In the genomic region with DNA sequence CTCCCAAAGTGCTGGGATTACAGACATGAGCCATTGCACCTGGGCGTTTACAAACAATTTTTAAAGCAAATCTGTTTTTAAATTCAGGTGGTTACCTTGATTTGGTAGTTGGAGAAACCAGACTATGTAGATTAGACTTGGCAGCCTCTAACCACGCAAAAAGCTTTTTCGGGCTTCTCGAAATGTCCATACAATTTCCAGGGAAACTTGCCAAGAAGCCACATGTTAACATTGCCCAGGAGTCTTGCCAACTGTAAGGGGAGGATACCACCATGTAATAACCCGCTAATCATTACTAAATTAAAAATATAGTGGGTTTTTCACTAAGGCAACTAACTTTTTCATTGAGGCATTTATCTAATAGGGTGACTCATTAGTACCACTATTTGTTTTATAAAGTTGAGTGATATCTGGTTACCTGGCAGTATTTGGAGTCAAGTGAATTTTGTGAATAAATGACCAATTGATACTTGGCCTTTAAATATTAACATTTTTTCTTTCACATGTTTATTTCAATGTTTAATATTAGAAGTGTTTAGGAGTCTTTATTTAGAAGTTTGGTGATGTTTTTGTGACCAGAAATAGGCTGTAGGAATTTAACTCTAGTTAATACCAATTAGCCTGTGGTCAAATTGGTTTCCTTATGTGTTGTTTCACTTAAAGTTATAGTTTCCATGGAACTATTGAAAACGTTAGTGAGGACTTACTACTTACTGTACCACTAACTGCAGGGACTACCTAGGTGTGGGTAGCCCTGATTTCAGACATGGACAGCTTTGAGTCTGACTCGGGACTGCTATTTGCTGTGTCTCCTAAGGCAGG, we compare ENCODE assay signal across 18 cellular contexts.
"Had no signal": no experiment of that assay in that cellular context is flagged by ENCODE, and none has a peak within 500 bp of the region (broad histone marks: within the 10 kb centered on the region; RNA-seq: fewer than 3 reads in every experiment).

No MANE protein-coding gene starts in this region.

- H3K4me3 ChIP-seq: heart left ventricle, lung, prostate gland, transverse colon had no signal

- DNase-seq: activated CD4-positive, alpha-beta T cell treated with anti-CD3 and anti-CD28 coated beads, Interleukin-2, amount 50 U/mL, for 1 hour; activated naive CD8-positive, alpha-beta T cell treated with anti-CD3 and anti-CD28 coated beads for 36 hours; brain microvascular endothelial cell; cortex of kidney; effector CD4-positive, alpha-beta T cell; foreskin melanocyte; heart left ventricle; immature natural killer cell; left cardiac atrium; nephron progenitor cell; right cardiac atrium; small intestine; stimulated activated CD4-positive, alpha-beta T cell treated with anti-CD3 and anti-CD28 coated beads, Interleukin-4, amount 100 ng/mL, for 24 hours; stimulated activated naive CD4-positive, alpha-beta T cell treated with Interleukin-2 at 50 U/mL for 16 hours; substantia nigra; transverse colon had no signal

- H3K36me3 ChIP-seq: brain microvascular endothelial cell, heart left ventricle, prostate gland, transverse colon had no signal

- H3K4me1 ChIP-seq: prostate gland, transverse colon had no signal

- H3K27me3 ChIP-seq: brain microvascular endothelial cell, transverse colon had no signal

- H3K9me3 ChIP-seq: heart left ventricle, prostate gland, transverse colon had no signal

- H3K27ac ChIP-seq: brain microvascular endothelial cell, heart left ventricle, prostate gland, transverse colon had no signal

- ATAC-seq: heart left ventricle, left cardiac atrium, right cardiac atrium had no signal
